8 cellular contexts compared by ENCODE assay signal in the genomic region with DNA sequence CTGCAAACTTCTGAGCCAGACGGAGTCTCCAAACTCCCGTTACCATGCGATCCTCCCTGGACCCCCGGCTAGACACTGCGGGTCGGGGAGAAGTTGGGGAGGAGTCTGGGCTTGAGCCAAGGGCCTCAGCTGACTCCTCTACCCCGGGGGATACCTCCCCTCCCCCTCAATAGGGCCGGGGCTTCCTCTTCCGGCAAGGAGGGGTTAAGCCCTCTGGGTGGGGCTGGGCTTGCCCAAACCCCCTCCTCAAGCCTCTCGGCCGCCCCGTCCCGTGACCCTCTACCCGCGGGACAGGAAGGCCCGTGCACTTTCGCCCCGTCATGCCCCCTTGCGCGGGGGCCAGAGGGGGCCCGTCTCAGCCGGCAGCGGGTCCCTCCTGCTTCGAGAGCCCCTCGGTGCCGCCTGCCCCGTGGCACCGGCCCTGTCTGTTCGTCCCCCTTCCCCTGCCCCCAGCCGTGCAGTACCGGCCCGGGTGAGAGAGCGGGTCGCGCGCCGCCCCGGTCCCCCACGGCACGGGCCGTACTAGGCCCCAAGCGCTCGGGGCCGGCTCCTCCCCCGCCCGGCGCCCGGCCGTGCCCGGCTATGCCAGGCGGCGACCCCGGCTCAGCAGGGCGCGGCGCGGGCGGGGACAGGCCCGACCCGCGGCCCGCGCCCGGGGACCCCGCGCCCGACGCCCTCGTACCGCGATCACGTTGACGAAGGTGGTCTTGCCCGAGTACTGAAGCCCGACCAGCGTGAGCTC. TPM values are rescaled to one million over a fixed set of nuclear protein-coding genes. Genes with fewer than 3 reads are reported as not detected.
DNase-seq lines count a peak whose midpoint lies in the region; ATAC-seq, FAIRE-seq and TF ChIP-seq lines count a peak whose summit lies in the region.

No MANE protein-coding gene starts in this region.

- WGBS in lower leg skin, 2 donors, result 0 to 1% methylated on average over 29 to 54 of the region's 76 CpGs

- CTCF ChIA-PET in AG04449 (lab: Yijun Ruan, JAX), result interaction anchor here (0.8 to 3.1 kb wide), 7 partner anchors 9 to 266 kb away, joined by 3 to 16 read pairs (median 6); no protein-coding TSS in a partner anchor

- ATAC-seq in GM18498 (IDR thresholded peaks at IDR 0.05; ENCODE audit: unreplicated experiment) (peak; percentile 55), HG02943 (IDR thresholded peaks at IDR 0.05; ENCODE audit: low read depth, unreplicated experiment) (peak; percentile 43), RWPE2 (ENCODE audit: low read depth) (peak; percentile 37; the same call in 2 of the 3 replicates)

- H3K27me3 ChIP-seq in RWPE2 (ENCODE audit: insufficient read depth, poor library complexity, severe bottlenecking), result no peaks in the 10 kb centered on the region

- no peaks in the 10 kb centered on the region for H3K9me3 ChIP-seq in RWPE2 (ENCODE audit: severe bottlenecking)

- POLR2A ChIA-PET in AG04449 (lab: Yijun Ruan, JAX), result interaction anchor here (1.2 kb wide), 1 partner anchor 9 kb away, joined by 3 read pairs; no protein-coding TSS in a partner anchor

- DNase-seq in AG04449 (ENCODE audit: low read depth, low spot score) (no peak), RWPE2 (ENCODE audit: low spot score) (no peak), choroid plexus epithelial cell (ENCODE audit: low read depth) (no peak), lower leg skin (ENCODE audit: low spot score in 2 of 2) (no peak), HTR-8/SVneo (ENCODE audit: insufficient read length, low spot score) (no peak)

- H3K27ac ChIP-seq in RWPE2 (ENCODE audit: poor library complexity, severe bottlenecking) (peak overlapping the region; percentile 72), temporal lobe (ENCODE audit: low read depth, low read length) (peak overlapping the region; percentile 95)

- no peak for FAIRE-seq in HTR-8/SVneo (lab: Jason Lieb, UNC)

- peaks cover 6% of the 10 kb centered on the region; the same call in 1 of the 2 replicates for H3K36me3 ChIP-seq in RWPE2 (ENCODE audit: low read depth)

- TF ChIP-seq POLR2A in lower leg skin (IDR thresholded peaks at IDR 0.05), result no peak

- H3K4me3 ChIP-seq in AG04449 (ENCODE audit: low read depth, low read length) (peak overlapping the region; percentile 76), RWPE2 (ENCODE audit: severe bottlenecking) (peak overlapping the region; percentile 91), choroid plexus epithelial cell (ENCODE audit: low read depth, low read length) (peak overlapping the region; percentile 82), lower leg skin (ENCODE audit: low read depth, poor library complexity, severe bottlenecking) (peak overlapping the region; percentile 82)

- no peaks in the 10 kb centered on the region for H3K4me1 ChIP-seq in RWPE2 (ENCODE audit: insufficient read depth, poor library complexity, severe bottlenecking)

- no peak for TF ChIP-seq CTCF in AG04449 (IDR thresholded peaks at IDR 0.05; ENCODE audit: insufficient read depth, low read length, missing control alignments)
- TF ChIP-seq CTCF in RWPE2 (IDR thresholded peaks at IDR 0.05; ENCODE audit: poor library complexity, severe bottlenecking), result no peak
- no peak for TF ChIP-seq CTCF in choroid plexus epithelial cell (conservative IDR thresholded peaks at IDR 0.05; ENCODE audit: low read depth, low read length)
- TF ChIP-seq CTCF in lower leg skin (IDR thresholded peaks at IDR 0.05), result no peak

- intact Hi-C loops in lower leg skin (cut with DNase I; ENCODE audit: low total_unique reads), result no loop called here

RNA-seq across cellular contexts. Expression of a gene that starts 0.6 kb away (rescaled TPM):
- total RNA-seq in lower leg skin (10 to 100 TPM; 36.5 to 68.4 (median 41.3) TPM), temporal lobe (79.4 TPM)

RNA-seq across cellular contexts. Expression of a gene that starts 16.5 kb away (rescaled TPM):
- total RNA-seq in lower leg skin (1 to 10 TPM; 1.6 to 2.4 (median 2.2) TPM), temporal lobe (0.25 TPM)

RNA-seq across cellular contexts. Expression of a gene that starts 21.2 kb away (rescaled TPM):
- total RNA-seq in lower leg skin, result under 1 TPM in 2 of 4 donors, not detected in 2; 0.02 to 0.06 TPM
- 1.2 TPM for total RNA-seq in temporal lobe

RNA-seq across cellular contexts. Expression of a gene that starts 49.7 kb away (rescaled TPM):
- 1 to 10 TPM in 2 of 4 donors, under 1 TPM in 2; 0.39 to 4.4 (median 1.8) TPM for total RNA-seq in lower leg skin
- 0.49 TPM for total RNA-seq in temporal lobe
